In the genomic region with DNA sequence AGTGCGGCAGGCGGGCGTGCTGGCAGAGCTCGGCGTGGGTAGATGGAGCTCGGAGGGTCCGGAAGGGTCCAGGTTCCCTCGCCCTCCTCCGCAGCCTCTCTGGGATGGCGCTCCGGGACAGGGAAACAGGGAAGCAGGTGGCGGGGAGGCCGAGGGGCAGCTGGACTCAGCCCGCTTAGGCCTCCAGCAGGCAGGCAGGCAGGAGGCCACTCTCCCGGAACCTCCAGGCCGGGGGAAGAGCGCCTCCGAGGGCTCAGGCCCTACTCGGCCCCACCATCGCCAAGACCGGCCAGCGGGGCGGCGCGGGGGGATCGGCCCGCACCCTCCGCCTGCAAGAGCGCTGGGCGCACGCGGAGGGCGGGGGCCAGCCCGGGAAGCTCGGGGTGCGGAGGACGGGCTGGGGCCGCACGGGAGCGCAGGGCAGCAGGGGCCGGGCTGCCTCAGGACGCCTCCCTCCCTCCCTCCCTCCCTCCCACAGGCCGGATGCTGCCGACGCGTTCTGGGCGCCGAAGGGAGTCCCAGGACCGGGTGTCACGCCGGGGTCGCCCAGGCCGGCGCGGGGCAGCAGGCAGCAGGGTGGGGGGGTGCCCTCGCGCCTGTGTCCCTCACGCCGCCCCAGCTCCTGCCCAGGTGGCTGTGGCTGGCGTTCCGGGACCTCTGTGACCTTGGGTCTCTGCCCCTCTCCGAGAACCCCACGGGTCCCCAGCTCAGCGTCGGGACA, we compare ENCODE assay signal across 1 cellular context.
TF ChIP-seq lines count a peak whose summit lies in the region.

No MANE protein-coding gene starts in this region.

TF ChIP-seq in HepG2, 621 proteins besides CTCF, POLR2A, EP300 and RAD21 (continued from another document and continues in another):
- TF ChIP-seq, protein P1, sequence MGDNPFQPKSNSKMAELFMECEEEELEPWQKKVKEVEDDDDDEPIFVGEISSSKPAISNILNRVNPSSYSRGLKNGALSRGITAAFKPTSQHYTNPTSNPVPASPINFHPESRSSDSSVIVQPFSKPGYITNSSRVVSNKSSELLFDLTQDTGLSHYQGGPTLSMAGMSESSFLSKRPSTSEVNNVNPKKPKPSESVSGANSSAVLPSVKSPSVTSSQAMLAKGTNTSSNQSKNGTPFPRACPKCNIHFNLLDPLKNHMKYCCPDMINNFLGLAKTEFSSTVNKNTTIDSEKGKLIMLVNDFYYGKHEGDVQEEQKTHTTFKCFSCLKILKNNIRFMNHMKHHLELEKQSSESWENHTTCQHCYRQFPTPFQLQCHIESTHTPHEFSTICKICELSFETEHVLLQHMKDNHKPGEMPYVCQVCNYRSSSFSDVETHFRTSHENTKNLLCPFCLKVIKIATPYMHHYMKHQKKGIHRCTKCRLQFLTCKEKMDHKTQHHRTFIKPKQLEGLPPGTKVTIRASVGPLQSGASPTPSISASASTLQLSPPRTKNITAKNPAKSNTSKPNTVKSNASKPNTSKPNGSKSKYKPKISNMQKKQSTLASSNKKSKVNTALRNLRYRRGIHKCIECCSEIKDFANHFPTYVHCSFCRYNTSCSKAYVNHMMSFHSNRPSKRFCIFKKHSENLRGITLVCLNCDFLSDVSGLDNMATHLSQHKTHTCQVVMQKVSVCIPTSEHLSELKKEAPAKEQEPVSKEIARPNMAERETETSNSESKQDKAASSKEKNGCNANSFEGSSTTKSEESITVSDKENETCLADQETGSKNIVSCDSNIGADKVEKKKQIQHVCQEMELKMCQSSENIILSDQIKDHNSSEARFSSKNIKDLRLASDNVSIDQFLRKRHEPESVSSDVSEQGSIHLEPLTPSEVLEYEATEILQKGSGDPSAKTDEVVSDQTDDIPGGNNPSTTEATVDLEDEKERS (CRISPR knock-in tag; IDR thresholded peaks at IDR 0.05), result 0 out of 2 replicates have a peak, but pooled peaks have one; percentile 25
- TF ChIP-seq TGIF2 (CRISPR knock-in tag; IDR thresholded peaks at IDR 0.05), result no peak
- TF ChIP-seq ZNF468 (CRISPR knock-in tag; IDR thresholded peaks at IDR 0.05), result no peak
- no peak for TF ChIP-seq ISL2 (CRISPR knock-in tag; IDR thresholded peaks at IDR 0.05)
- TF ChIP-seq, protein P2, sequence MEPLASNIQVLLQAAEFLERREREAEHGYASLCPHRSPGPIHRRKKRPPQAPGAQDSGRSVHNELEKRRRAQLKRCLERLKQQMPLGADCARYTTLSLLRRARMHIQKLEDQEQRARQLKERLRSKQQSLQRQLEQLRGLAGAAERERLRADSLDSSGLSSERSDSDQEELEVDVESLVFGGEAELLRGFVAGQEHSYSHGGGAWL (CRISPR knock-in tag; IDR thresholded peaks at IDR 0.05), result 0 out of 2 replicates have a peak, but pooled peaks have one; percentile 35
- TF ChIP-seq ZNF30 (CRISPR knock-in tag; IDR thresholded peaks at IDR 0.05), result no peak
- peak; percentile 37; the same call in 1 of the 2 replicates for TF ChIP-seq ATF7-NPFF (CRISPR knock-in tag; IDR thresholded peaks at IDR 0.05; ENCODE audit: low read depth)
- TF ChIP-seq, protein P3, sequence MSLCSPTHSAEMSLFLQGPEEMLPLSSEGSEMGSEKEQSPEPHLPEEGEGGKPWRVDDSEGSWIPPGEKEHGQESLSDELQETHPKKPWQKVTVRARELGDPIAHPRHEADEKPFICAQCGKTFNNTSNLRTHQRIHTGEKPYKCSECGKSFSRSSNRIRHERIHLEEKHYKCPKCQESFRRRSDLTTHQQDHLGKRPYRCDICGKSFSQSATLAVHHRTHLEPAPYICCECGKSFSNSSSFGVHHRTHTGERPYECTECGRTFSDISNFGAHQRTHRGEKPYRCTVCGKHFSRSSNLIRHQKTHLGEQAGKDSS (CRISPR knock-in tag; IDR thresholded peaks at IDR 0.05; ENCODE audit: borderline replicate concordance, low read depth), result peak; percentile 65; the same call in 1 of the 2 replicates
- TF ChIP-seq, protein P4, sequence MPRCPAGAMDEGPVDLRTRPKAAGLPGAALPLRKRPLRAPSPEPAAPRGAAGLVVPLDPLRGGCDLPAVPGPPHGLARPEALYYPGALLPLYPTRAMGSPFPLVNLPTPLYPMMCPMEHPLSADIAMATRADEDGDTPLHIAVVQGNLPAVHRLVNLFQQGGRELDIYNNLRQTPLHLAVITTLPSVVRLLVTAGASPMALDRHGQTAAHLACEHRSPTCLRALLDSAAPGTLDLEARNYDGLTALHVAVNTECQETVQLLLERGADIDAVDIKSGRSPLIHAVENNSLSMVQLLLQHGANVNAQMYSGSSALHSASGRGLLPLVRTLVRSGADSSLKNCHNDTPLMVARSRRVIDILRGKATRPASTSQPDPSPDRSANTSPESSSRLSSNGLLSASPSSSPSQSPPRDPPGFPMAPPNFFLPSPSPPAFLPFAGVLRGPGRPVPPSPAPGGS (CRISPR knock-in tag; IDR thresholded peaks at IDR 0.05), result 0 out of 2 replicates have a peak, but pooled peaks have one; percentile 14
- TF ChIP-seq AHR (CRISPR knock-in tag; IDR thresholded peaks at IDR 0.05), result 0 out of 2 replicates have a peak, but pooled peaks have one; percentile 62
- TF ChIP-seq SRSF1 (optimal IDR thresholded peaks at IDR 0.05; ENCODE audit: low read depth, low read length), result no peak
- TF ChIP-seq HOXA3 (CRISPR knock-in tag; IDR thresholded peaks at IDR 0.05), result no peak; the same call in 1 of the 2 replicates
- TF ChIP-seq, protein P5, sequence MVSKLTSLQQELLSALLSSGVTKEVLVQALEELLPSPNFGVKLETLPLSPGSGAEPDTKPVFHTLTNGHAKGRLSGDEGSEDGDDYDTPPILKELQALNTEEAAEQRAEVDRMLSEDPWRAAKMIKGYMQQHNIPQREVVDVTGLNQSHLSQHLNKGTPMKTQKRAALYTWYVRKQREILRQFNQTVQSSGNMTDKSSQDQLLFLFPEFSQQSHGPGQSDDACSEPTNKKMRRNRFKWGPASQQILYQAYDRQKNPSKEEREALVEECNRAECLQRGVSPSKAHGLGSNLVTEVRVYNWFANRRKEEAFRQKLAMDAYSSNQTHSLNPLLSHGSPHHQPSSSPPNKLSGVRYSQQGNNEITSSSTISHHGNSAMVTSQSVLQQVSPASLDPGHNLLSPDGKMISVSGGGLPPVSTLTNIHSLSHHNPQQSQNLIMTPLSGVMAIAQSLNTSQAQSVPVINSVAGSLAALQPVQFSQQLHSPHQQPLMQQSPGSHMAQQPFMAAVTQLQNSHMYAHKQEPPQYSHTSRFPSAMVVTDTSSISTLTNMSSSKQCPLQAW (CRISPR knock-in tag; IDR thresholded peaks at IDR 0.05), result no peak
- TF ChIP-seq, protein P6, sequence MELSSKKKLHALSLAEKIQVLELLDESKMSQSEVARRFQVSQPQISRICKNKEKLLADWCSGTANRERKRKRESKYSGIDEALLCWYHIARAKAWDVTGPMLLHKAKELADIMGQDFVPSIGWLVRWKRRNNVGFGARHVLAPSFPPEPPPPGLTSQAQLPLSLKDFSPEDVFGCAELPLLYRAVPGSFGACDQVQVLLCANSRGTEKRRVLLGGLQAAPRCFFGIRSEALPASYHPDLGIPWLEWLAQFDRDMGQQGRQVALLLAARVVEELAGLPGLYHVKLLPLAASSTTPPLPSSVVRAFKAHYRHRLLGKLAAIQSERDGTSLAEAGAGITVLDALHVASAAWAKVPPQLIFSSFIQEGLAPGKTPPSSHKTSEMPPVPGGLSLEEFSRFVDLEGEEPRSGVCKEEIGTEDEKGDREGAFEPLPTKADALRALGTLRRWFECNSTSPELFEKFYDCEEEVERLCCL (CRISPR knock-in tag; IDR thresholded peaks at IDR 0.05; ENCODE audit: borderline replicate concordance), result no peak
- no peak for TF ChIP-seq ZNF788 (CRISPR knock-in tag; IDR thresholded peaks at IDR 0.05; ENCODE audit: borderline replicate concordance)
- no peak for TF ChIP-seq ZMYM4 (CRISPR knock-in tag; IDR thresholded peaks at IDR 0.05)
- TF ChIP-seq NCOA2 (CRISPR knock-in tag; IDR thresholded peaks at IDR 0.05), result no peak
- 0 out of 2 replicates have a peak, but pooled peaks have one; percentile 22 for TF ChIP-seq RNF2 (conservative IDR thresholded peaks at IDR 0.05; ENCODE audit: low read depth)
- no peak for TF ChIP-seq KLF9 (CRISPR knock-in tag; IDR thresholded peaks at IDR 0.05; ENCODE audit: low read depth)
- TF ChIP-seq, protein P7, sequence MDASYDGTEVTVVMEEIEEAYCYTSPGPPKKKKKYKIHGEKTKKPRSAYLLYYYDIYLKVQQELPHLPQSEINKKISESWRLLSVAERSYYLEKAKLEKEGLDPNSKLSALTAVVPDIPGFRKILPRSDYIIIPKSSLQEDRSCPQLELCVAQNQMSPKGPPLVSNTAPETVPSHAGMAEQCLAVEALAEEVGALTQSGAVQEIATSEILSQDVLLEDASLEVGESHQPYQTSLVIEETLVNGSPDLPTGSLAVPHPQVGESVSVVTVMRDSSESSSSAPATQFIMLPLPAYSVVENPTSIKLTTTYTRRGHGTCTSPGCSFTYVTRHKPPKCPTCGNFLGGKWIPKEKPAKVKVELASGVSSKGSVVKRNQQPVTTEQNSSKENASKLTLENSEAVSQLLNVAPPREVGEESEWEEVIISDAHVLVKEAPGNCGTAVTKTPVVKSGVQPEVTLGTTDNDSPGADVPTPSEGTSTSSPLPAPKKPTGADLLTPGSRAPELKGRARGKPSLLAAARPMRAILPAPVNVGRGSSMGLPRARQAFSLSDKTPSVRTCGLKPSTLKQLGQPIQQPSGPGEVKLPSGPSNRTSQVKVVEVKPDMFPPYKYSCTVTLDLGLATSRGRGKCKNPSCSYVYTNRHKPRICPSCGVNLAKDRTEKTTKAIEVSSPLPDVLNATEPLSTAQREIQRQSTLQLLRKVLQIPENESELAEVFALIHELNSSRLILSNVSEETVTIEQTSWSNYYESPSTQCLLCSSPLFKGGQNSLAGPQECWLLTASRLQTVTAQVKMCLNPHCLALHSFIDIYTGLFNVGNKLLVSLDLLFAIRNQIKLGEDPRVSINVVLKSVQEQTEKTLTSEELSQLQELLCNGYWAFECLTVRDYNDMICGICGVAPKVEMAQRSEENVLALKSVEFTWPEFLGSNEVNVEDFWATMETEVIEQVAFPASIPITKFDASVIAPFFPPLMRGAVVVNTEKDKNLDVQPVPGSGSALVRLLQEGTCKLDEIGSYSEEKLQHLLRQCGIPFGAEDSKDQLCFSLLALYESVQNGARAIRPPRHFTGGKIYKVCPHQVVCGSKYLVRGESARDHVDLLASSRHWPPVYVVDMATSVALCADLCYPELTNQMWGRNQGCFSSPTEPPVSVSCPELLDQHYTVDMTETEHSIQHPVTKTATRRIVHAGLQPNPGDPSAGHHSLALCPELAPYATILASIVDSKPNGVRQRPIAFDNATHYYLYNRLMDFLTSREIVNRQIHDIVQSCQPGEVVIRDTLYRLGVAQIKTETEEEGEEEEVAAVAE (CRISPR knock-in tag; IDR thresholded peaks at IDR 0.05; ENCODE audit: borderline replicate concordance), result no peak
- TF ChIP-seq HNRNPUL1 (IDR thresholded peaks at IDR 0.05; ENCODE audit: low read depth, low read length), result no peak
- peak; percentile 75 for TF ChIP-seq ZFY (CRISPR knock-in tag; IDR thresholded peaks at IDR 0.05)
- TF ChIP-seq SOX6 (IDR thresholded peaks at IDR 0.05), result no peak
- no peak for TF ChIP-seq SOX6 (CRISPR knock-in tag; IDR thresholded peaks at IDR 0.05)
- TF ChIP-seq ZNF672 (CRISPR knock-in tag; IDR thresholded peaks at IDR 0.05), result 0 out of 2 replicates have a peak, but pooled peaks have one; percentile 32
- TF ChIP-seq, protein P8, sequence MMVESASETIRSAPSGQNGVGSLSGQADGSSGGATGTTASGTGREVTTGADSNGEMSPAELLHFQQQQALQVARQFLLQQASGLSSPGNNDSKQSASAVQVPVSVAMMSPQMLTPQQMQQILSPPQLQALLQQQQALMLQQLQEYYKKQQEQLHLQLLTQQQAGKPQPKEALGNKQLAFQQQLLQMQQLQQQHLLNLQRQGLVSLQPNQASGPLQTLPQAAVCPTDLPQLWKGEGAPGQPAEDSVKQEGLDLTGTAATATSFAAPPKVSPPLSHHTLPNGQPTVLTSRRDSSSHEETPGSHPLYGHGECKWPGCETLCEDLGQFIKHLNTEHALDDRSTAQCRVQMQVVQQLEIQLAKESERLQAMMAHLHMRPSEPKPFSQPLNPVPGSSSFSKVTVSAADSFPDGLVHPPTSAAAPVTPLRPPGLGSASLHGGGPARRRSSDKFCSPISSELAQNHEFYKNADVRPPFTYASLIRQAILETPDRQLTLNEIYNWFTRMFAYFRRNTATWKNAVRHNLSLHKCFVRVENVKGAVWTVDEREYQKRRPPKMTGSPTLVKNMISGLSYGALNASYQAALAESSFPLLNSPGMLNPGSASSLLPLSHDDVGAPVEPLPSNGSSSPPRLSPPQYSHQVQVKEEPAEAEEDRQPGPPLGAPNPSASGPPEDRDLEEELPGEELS (CRISPR knock-in tag; IDR thresholded peaks at IDR 0.05), result no peak
- no peak for TF ChIP-seq ATM (IDR thresholded peaks at IDR 0.05; ENCODE audit: borderline replicate concordance)
- TF ChIP-seq ZNF138 (CRISPR knock-in tag; IDR thresholded peaks at IDR 0.05; ENCODE audit: low read depth), result no peak
- no peak for TF ChIP-seq PITX1 (CRISPR knock-in tag; IDR thresholded peaks at IDR 0.05)
- peak; percentile 77; the same call in 1 of the 2 replicates for TF ChIP-seq ZNF329 (CRISPR knock-in tag; IDR thresholded peaks at IDR 0.05; ENCODE audit: low read depth)
- no peak for TF ChIP-seq NFATC3 (CRISPR knock-in tag; IDR thresholded peaks at IDR 0.05)
- no peak for TF ChIP-seq PAWR (CRISPR knock-in tag; IDR thresholded peaks at IDR 0.05; ENCODE audit: borderline replicate concordance)
- TF ChIP-seq AKAP8 (CRISPR knock-in tag; IDR thresholded peaks at IDR 0.05), result 0 out of 2 replicates have a peak, but pooled peaks have one; percentile 35
